In the genomic region with DNA sequence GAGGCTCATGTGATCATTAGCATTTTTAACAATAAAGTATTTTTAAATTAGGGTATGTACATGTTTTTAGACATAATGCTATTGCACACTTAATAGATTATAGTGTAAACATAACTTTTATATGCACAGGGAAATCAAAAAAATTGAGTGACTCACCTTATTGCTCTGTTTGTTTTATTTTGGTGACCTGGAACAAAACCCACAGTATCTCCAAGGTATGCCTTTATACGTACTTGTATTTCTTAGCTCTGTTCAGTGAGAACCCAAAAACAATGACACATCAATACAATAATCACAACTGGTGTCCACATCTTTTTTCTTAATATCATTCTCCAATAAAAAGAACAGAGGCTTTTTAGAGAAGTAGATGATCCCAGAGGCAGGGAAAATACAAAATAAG, we compare ENCODE assay signal across 24 cellular contexts.
DNase-seq lines count a peak whose midpoint lies in the region; ATAC-seq, FAIRE-seq and TF ChIP-seq lines count a peak whose summit lies in the region.
"Had no signal": no experiment of that assay in that cellular context is flagged by ENCODE, and none has a peak within 500 bp of the region (broad histone marks: within the 10 kb centered on the region; RNA-seq: fewer than 3 reads in every experiment).

No MANE protein-coding gene starts in this region.

- no peak overlapping the region for H2AFZ ChIP-seq in PC-3 (ENCODE audit: low read length)

- H3K9me2 ChIP-seq in PC-3 (replicated peaks; ENCODE audit: low read length), result no peaks in the 10 kb centered on the region

- H3K27me3 Mint-ChIP-seq in activated T-helper 1 cell treated with anti-CD3 and anti-CD28 coated beads, Interleukin-12 subunit alpha, Interleukin-12 subunit beta, Interleukin-2, Interleukin-4 antibody, amounts not matched to agents 30 ng/mL and 10 ng/mL and 1 ng/mL, durations not matched to agents 14 hours and 24 hours and 36 hours (ENCODE audit: insufficient read depth), result peaks cover 6% of the 10 kb centered on the region
- H3K27me3 Mint-ChIP-seq: CD4-positive, alpha-beta memory T cell; CD8-positive, alpha-beta memory T cell had no signal

- POLR2A ChIA-PET in A549 (lab: Yijun Ruan, JAX) (no interaction called here), PC-3 (lab: Charles Lee; ENCODE audit: unreplicated experiment) (interaction anchor here (0.6 kb wide), 1 partner anchor 55 kb away, joined by 5 read pairs; no protein-coding TSS in a partner anchor)

- no peaks in the 10 kb centered on the region for H3K4me1 Mint-ChIP-seq in activated T-helper 1 cell treated with anti-CD3 and anti-CD28 coated beads, Interleukin-12 subunit alpha, Interleukin-12 subunit beta, Interleukin-2, Interleukin-4 antibody, amounts not matched to agents 30 ng/mL and 10 ng/mL and 1 ng/mL, durations not matched to agents 14 hours and 24 hours and 36 hours (ENCODE audit: low read depth)
- H3K4me1 Mint-ChIP-seq: CD4-positive, alpha-beta memory T cell; CD4-positive, CD25-positive, alpha-beta regulatory T cell; CD8-positive, alpha-beta memory T cell had no signal

- H3K4me3 ChIP-seq in A549, result no peak overlapping the region
- H3K4me3 ChIP-seq in LNCaP clone FGC (ENCODE audit: low read depth, low read length), result no peak overlapping the region
- H3K4me3 ChIP-seq in PC-3 (ENCODE audit: low read length), result no peak overlapping the region
- H3K4me3 ChIP-seq: BLaER1 had no signal

- TF ChIP-seq CTCF in A549 (IDR thresholded peaks at IDR 0.05) (no peak), LNCaP clone FGC (IDR thresholded peaks at IDR 0.05; ENCODE audit: control insufficient read depth, extremely low read depth, insufficient read depth) (no peak), PC-3 (conservative IDR thresholded peaks at IDR 0.05; ENCODE audit: low read depth, low read length) (no peak)

- H3K27ac ChIP-seq in A549, result no peak overlapping the region
- H3K27ac ChIP-seq in PC-3 (ENCODE audit: low read length), result peak overlapping the region; percentile 41
- H3K27ac ChIP-seq: 22Rv1, BLaER1 had no signal

- H3K9ac ChIP-seq in PC-3 (ENCODE audit: low read length), result no peak overlapping the region
- H3K9ac ChIP-seq: BLaER1 had no signal

- peaks cover 2% of the 10 kb centered on the region; the same call in 1 of the 2 replicates for H3K36me3 ChIP-seq in PC-3 (ENCODE audit: low read depth, low read length)
- H3K36me3 ChIP-seq: BLaER1 had no signal

- no TSS peak for BruUV-seq in PC-3 (replicated peaks; lab: Mats Ljungman, UMichigan)

- CTCF ChIA-PET in A549 (lab: Yijun Ruan, JAX), result interaction anchor here (1.1 kb wide), 1 partner anchor 18 kb away, joined by 4 read pairs; no protein-coding TSS in a partner anchor
- CTCF ChIA-PET in PC-3 (lab: Charles Lee), result interaction anchor here (1.3 kb wide), 1 partner anchor 41 kb away, joined by 11 read pairs; no protein-coding TSS in a partner anchor

- no peaks in the 10 kb centered on the region for H3F3A ChIP-seq in PC-3 (ENCODE audit: low read length, unreplicated experiment)

- H4K20me1 ChIP-seq in PC-3 (ENCODE audit: low read length), result no peaks in the 10 kb centered on the region
- H4K20me1 ChIP-seq: BLaER1 had no signal

- peak; percentile 23 for FAIRE-seq in A549 (lab: Jason Lieb, UNC)
- FAIRE-seq: G401.6, GM12891, GM19239 had no signal

- intact Hi-C loops in PC-3 (cut with micrococcal nuclease), result loop anchor here (1.0 to 5.0 kb wide), 2 partner anchors 42 to 59 kb away; no protein-coding TSS in a partner anchor
- intact Hi-C loops in activated T-helper 1 cell treated with anti-CD3 and anti-CD28 coated beads, Interleukin-12 subunit alpha, Interleukin-12 subunit beta, Interleukin-2, Interleukin-4 antibody, amounts not matched to agents 30 ng/mL and 10 ng/mL and 1 ng/mL, durations not matched to agents 14 hours and 24 hours and 36 hours (cut with micrococcal nuclease), result no loop called here

- TF ChIP-seq RAD21 in A549 (conservative IDR thresholded peaks at IDR 0.05 in 1 of 2, IDR thresholded peaks at IDR 0.05 in 1 of 2), result no peak

- H3K4me2 ChIP-seq in A549, result no peak overlapping the region
- H3K4me2 ChIP-seq in PC-3 (ENCODE audit: low read length), result peak overlapping the region; percentile 52; the same call in 1 of the 2 replicates
- H3K4me2 ChIP-seq: BLaER1 had no signal

- H3K27me3 ChIP-seq in PC-3 (ENCODE audit: low read length), result no peaks in the 10 kb centered on the region
- H3K27me3 ChIP-seq: BE2C, BLaER1 had no signal

- ATAC-seq in A549 (no peak), PC-3 (peak; percentile 98)

- WGBS in A549 (ENCODE audit: missing lambda C conversion rate), result 68% methylated on average over 1 of the region's 1 CpG

- DNase-seq in A549 (ENCODE audit: low read depth in 1 of 2, low spot score in 1 of 2) (no peak), LNCaP clone FGC (ENCODE audit: low read depth) (peak; percentile 22), PC-3 (peak; percentile 85), T-helper 1 cell (no peak), DMS79 treated with DMSO at 0.1 percent for 48 hours (lab: John Stamatoyannopoulos, UW) (no peak)
- DNase-seq in activated T-helper 1 cell treated with anti-CD3 and anti-CD28 coated beads, Interleukin-12 subunit alpha, Interleukin-12 subunit beta, Interleukin-2, Interleukin-4 antibody, amounts not matched to agents 30 ng/mL and 10 ng/mL and 1 ng/mL, durations not matched to agents 14 hours and 24 hours and 36 hours (ENCODE audit: low spot score), result no peak
- DNase-seq: ACHN; BE2C; C1 segment of cervical spinal cord; CD4-positive, alpha-beta memory T cell; CD4-positive, CD25-positive, alpha-beta regulatory T cell; CD8-positive, alpha-beta memory T cell; COR-L47; DMS 273 treated with DMSO at 0.1 percent for 48 hours; DMS153; DMS53; DMS79; GF-D8 had no signal

- TF ChIP-seq EP300 in A549 (IDR thresholded peaks at IDR 0.05), result no peak

- H3K9me3 ChIP-seq in A549, result no peaks in the 10 kb centered on the region
- H3K9me3 ChIP-seq in PC-3 (ENCODE audit: low read length), result no peaks in the 10 kb centered on the region
- H3K9me3 ChIP-seq: BE2C, BLaER1 had no signal

- TF ChIP-seq POLR2A in A549 (IDR thresholded peaks at IDR 0.05; ENCODE audit: low read length), result no peak

- H3K4me3 Mint-ChIP-seq in activated T-helper 1 cell treated with anti-CD3 and anti-CD28 coated beads, Interleukin-12 subunit alpha, Interleukin-12 subunit beta, Interleukin-2, Interleukin-4 antibody, amounts not matched to agents 30 ng/mL and 10 ng/mL and 1 ng/mL, durations not matched to agents 14 hours and 24 hours and 36 hours, result no peak overlapping the region
- H3K4me3 Mint-ChIP-seq: CD14-positive monocyte; CD4-positive, alpha-beta memory T cell; CD8-positive, alpha-beta memory T cell had no signal

- H3K27ac Mint-ChIP-seq in activated T-helper 1 cell treated with anti-CD3 and anti-CD28 coated beads, Interleukin-12 subunit alpha, Interleukin-12 subunit beta, Interleukin-2, Interleukin-4 antibody, amounts not matched to agents 30 ng/mL and 10 ng/mL and 1 ng/mL, durations not matched to agents 14 hours and 24 hours and 36 hours, result no peak overlapping the region
- H3K27ac Mint-ChIP-seq: CD14-positive monocyte; CD4-positive, alpha-beta memory T cell; CD8-positive, alpha-beta memory T cell had no signal

- H3K4me1 ChIP-seq in A549 (peaks cover 4% of the 10 kb centered on the region; the same call in 1 of the 3 replicates), PC-3 (ENCODE audit: insufficient read depth, low read length) (peaks cover 19% of the 10 kb centered on the region)
- H3K4me1 ChIP-seq: BE2C had no signal

- H3K9me3 Mint-ChIP-seq in activated T-helper 1 cell treated with anti-CD3 and anti-CD28 coated beads, Interleukin-12 subunit alpha, Interleukin-12 subunit beta, Interleukin-2, Interleukin-4 antibody, amounts not matched to agents 30 ng/mL and 10 ng/mL and 1 ng/mL, durations not matched to agents 14 hours and 24 hours and 36 hours, result no peaks in the 10 kb centered on the region
- H3K9me3 Mint-ChIP-seq: CD14-positive monocyte; CD4-positive, alpha-beta memory T cell; CD8-positive, alpha-beta memory T cell had no signal

- H3K79me2 ChIP-seq in PC-3 (ENCODE audit: low read length), result no peaks in the 10 kb centered on the region

- H3K36me3 Mint-ChIP-seq in activated T-helper 1 cell treated with anti-CD3 and anti-CD28 coated beads, Interleukin-12 subunit alpha, Interleukin-12 subunit beta, Interleukin-2, Interleukin-4 antibody, amounts not matched to agents 30 ng/mL and 10 ng/mL and 1 ng/mL, durations not matched to agents 14 hours and 24 hours and 36 hours (ENCODE audit: low read depth), result no peaks in the 10 kb centered on the region

TF ChIP-seq in A549, 52 proteins besides CTCF, POLR2A, EP300 and RAD21 (continues in another document):
- no peak for TF ChIP-seq RARB (CRISPR knock-in tag; IDR thresholded peaks at IDR 0.05)
- TF ChIP-seq CBX2 (IDR thresholded peaks at IDR 0.05; ENCODE audit: borderline replicate concordance, low read depth), result no peak
- TF ChIP-seq PHF8 (IDR thresholded peaks at IDR 0.05; ENCODE audit: borderline replicate concordance, low read depth), result no peak
- no peak for TF ChIP-seq ZFP36 (IDR thresholded peaks at IDR 0.05; ENCODE audit: borderline replicate concordance, partially characterized antibody)
- no peak for TF ChIP-seq ATOH8 (CRISPR knock-in tag; IDR thresholded peaks at IDR 0.05; ENCODE audit: low read depth)
- no peak for TF ChIP-seq MAZ (IDR thresholded peaks at IDR 0.05; ENCODE audit: borderline replicate concordance, low read depth, low read length)
- TF ChIP-seq FOSB (CRISPR knock-in tag; IDR thresholded peaks at IDR 0.05), result no peak
- TF ChIP-seq ELK1 (IDR thresholded peaks at IDR 0.05; ENCODE audit: low read depth, low read length), result no peak
- no peak for TF ChIP-seq EHF (CRISPR knock-in tag; IDR thresholded peaks at IDR 0.05)
- TF ChIP-seq ZSCAN20 (CRISPR knock-in tag; IDR thresholded peaks at IDR 0.05), result no peak
- TF ChIP-seq RFX5 (IDR thresholded peaks at IDR 0.05), result no peak

Comparison
In these comparisons a context has a peak if more than half of its experiments do, and no peak if none do; other contexts are left out.
1. DNase-seq: peak in LNCaP clone FGC (single experiment) and PC-3 (single experiment); none in A549 (0 of 2), T-helper 1 cell (0 of 5), DMS79 treated with DMSO at 0.1 percent for 48 hours (single experiment) and activated T-helper 1 cell treated with anti-CD3 and anti-CD28 coated beads, Interleukin-12 subunit alpha, Interleukin-12 subunit beta, Interleukin-2, Interleukin-4 antibody, amounts not matched to agents 30 ng/mL and 10 ng/mL and 1 ng/mL, durations not matched to agents 14 hours and 24 hours and 36 hours (single experiment).